ENCODE assay signal across 10 cellular contexts in the genomic region with DNA sequence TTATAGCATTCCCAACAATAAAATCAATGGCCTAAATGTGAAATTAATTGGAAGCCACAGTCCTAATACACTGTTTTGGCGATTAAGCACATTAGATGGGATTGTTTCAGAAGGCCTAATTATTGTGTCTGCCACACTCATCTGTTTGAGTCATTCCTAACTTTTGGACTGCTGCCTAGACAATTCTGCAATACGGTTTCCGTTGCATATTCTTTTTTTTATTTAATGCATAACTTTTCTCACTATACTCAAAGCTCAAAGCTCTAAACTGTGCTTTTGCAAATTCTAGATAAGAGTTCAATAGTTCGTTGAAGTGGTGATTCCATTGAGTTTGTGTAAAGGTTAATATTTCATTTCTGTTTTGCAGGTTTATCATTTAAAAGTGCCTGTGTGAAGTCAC. TPM values are rescaled to one million over a fixed set of nuclear protein-coding genes. Genes with fewer than 3 reads are reported as not detected.
DNase-seq lines count a peak whose midpoint lies in the region; ATAC-seq and TF ChIP-seq lines count a peak whose summit lies in the region.
"Had no signal": no experiment of that assay in that cellular context is flagged by ENCODE, and none has a peak within 500 bp of the region (broad histone marks: within the 10 kb centered on the region; RNA-seq: fewer than 3 reads in every experiment).

No MANE protein-coding gene starts in this region.

- H2AFZ ChIP-seq in Karpas-422 (ENCODE audit: low read length): no peak overlapping the region

- H3K36me3 ChIP-seq in heart right ventricle: peaks cover 0 to 20% (median 13%) of the 10 kb centered on the region in 9 donors
- H3K36me3 ChIP-seq in Karpas-422 (ENCODE audit: insufficient read depth, low read length): no peaks in the 10 kb centered on the region

- no peak overlapping the region for H3K4me2 ChIP-seq in Karpas-422 (ENCODE audit: low read depth, low read length, poor library complexity, severe bottlenecking)

- H3K4me1 ChIP-seq in heart right ventricle: peaks cover 3 to 92% (median 79%) of the 10 kb centered on the region in 9 donors
- peaks cover 9% of the 10 kb centered on the region for H3K4me1 ChIP-seq in Karpas-422 (ENCODE audit: low read length)

- 0 out of 2 replicates have a peak, but pooled peaks cover 3% of the 10 kb centered on the region for H4K20me1 ChIP-seq in Karpas-422 (ENCODE audit: insufficient read depth, low read depth, low read length)

- H3K79me2 ChIP-seq in Karpas-422 (ENCODE audit: low read length): no peaks in the 10 kb centered on the region

- intact Hi-C loops in heart right ventricle (cut with DNase I): loop anchor here in 2 of 10 donors (5.0 to 10.0 kb wide), 2 partner anchors 38 to 50 kb away; no protein-coding TSS in a partner anchor

- H3K9me3 ChIP-seq in heart right ventricle: no peaks in the 10 kb centered on the region
- no peaks in the 10 kb centered on the region for H3K9me3 ChIP-seq in Karpas-422 (ENCODE audit: low read length)

- H3K27me3 ChIP-seq in heart right ventricle: no peaks in the 10 kb centered on the region
- H3K27me3 ChIP-seq in Karpas-422 (ENCODE audit: low read length): no peaks in the 10 kb centered on the region

- peak in 7 of 8 donors; percentile 46 to 72 (median 66) for ATAC-seq in heart right ventricle

- no peak for TF ChIP-seq CTCF in heart right ventricle (IDR thresholded peaks at IDR 0.05)

- H3K4me3 ChIP-seq in heart right ventricle (no peak overlapping the region), skeletal muscle cell (ENCODE audit: low read depth, low read length) (no peak overlapping the region), Karpas-422 (ENCODE audit: low read length) (no peak overlapping the region)

- H3K9me2 ChIP-seq in Karpas-422 (replicated peaks; ENCODE audit: insufficient read depth, low read length): no peaks in the 10 kb centered on the region

- H3K9ac ChIP-seq in Karpas-422 (ENCODE audit: low read length): no peak overlapping the region

- H3K27ac ChIP-seq in heart right ventricle (peak overlapping the region in 8 of 10 donors; percentile 25 to 80 (median 50)), Karpas-422 (ENCODE audit: low read length) (no peak overlapping the region)

- DNase-seq in GM04504 (ENCODE audit: low read depth) (peak; percentile 79), amniotic epithelial cell (ENCODE audit: low read depth) (peak; percentile 86), heart right ventricle (peak in 1 of 2 donors; percentile 51), skeletal muscle cell (ENCODE audit: low read depth) (peak; percentile 69), DMS 273 treated with DMSO at 0.1 percent for 48 hours (lab: John Stamatoyannopoulos, UW) (no peak), Karpas-422 (no peak)
- no peak for DNase-seq in stimulated activated CD4-positive, alpha-beta T cell treated with anti-CD3 and anti-CD28 coated beads, Interleukin-4, amount 100 ng/mL, for 1 hour
- no peak for DNase-seq in activated CD8-positive, alpha-beta memory T cell treated with anti-CD3 and anti-CD28 coated beads, Interleukin-2, amount 50 U/mL, for 4 hours
- DNase-seq: mesendoderm, NCI-H524 treated with DMSO at 0.1 percent for 48 hours had no signal

- 19 to 22% methylated on average over 4 of the region's 4 CpGs for WGBS in heart right ventricle, 2 donors

RNA-seq across cellular contexts. Expression of a gene that starts 53.1 kb away (rescaled TPM):
- 10 to 100 TPM; 59.7 to 95.0 (median 85.2) TPM for total RNA-seq in heart right ventricle
- 10 to 100 TPM; 17.2 to 18.7 TPM for polyA plus RNA-seq in heart right ventricle
- total RNA-seq in Karpas-422 (2014; rRNA removed; shearing (Covaris generic); ENCODE audit: low replicate concordance): 4.4 and 8.5 TPM in 2 replicates

Comparison
In these comparisons a context has a peak if more than half of its experiments do, and no peak if none do; other contexts are left out.
1. DNase-seq: peak in GM04504 (single experiment), amniotic epithelial cell (single experiment) and skeletal muscle cell (single experiment); none in stimulated activated CD4-positive, alpha-beta T cell treated with anti-CD3 and anti-CD28 coated beads, Interleukin-4, amount 100 ng/mL, for 1 hour (single experiment), DMS 273 treated with DMSO at 0.1 percent for 48 hours (single experiment), Karpas-422 (single experiment) and activated CD8-positive, alpha-beta memory T cell treated with anti-CD3 and anti-CD28 coated beads, Interleukin-2, amount 50 U/mL, for 4 hours (single experiment).